ENCODE assay signal across 8 cellular contexts in the genomic region with DNA sequence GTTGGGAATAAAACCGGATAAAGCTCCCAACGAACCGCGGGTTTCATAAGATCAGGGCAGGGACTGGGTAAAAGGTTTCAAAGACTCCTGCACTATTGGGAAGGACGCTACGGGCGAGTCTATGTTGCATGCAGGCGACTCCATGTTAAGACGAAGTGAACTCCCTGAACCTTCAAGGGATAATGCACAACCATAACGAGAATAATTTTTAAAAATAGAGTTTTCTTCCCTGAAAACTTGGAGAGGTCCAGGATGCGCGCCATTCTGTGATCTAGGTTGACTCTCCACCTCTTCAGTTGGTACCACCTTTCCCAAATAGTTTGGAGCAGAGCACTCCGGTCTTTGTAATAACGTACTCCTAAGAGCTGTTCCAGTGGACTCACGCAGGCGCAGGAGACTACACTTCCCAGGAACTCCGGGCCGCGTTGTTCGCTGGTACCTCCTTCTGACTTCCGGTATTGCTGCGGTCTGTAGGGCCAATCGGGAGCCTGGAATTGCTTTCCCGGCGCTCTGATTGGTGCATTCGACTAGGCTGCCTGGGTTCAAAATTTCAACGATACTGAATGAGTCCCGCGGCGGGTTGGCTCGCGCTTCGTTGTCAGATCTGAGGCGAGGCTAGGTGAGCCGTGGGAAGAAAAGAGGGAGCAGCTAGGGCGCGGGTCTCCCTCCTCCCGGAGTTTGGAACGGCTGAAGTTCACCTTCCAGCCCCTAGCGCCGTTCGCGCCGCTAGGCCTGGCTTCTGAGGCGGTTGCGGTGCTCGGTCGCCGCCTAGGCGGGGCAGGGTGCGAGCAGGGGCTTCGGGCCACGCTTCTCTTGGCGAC. TPM values are rescaled to one million over a fixed set of nuclear protein-coding genes. Genes with fewer than 3 reads are reported as not detected.
A peak's percentile ranks its signal among the peaks of the same experiment; 100 is the strongest.
DNase-seq lines count a peak whose midpoint lies in the region; ATAC-seq, FAIRE-seq and TF ChIP-seq lines count a peak whose summit lies in the region.

A gene with protein sequence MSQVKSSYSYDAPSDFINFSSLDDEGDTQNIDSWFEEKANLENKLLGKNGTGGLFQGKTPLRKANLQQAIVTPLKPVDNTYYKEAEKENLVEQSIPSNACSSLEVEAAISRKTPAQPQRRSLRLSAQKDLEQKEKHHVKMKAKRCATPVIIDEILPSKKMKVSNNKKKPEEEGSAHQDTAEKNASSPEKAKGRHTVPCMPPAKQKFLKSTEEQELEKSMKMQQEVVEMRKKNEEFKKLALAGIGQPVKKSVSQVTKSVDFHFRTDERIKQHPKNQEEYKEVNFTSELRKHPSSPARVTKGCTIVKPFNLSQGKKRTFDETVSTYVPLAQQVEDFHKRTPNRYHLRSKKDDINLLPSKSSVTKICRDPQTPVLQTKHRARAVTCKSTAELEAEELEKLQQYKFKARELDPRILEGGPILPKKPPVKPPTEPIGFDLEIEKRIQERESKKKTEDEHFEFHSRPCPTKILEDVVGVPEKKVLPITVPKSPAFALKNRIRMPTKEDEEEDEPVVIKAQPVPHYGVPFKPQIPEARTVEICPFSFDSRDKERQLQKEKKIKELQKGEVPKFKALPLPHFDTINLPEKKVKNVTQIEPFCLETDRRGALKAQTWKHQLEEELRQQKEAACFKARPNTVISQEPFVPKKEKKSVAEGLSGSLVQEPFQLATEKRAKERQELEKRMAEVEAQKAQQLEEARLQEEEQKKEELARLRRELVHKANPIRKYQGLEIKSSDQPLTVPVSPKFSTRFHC (plus strand): TSS at position 562 of the 821 bp plus-strand sequence. CDS start 18,187 bp downstream, outside the sequence.

- TF ChIP-seq POLR2A in H54 (IDR thresholded peaks at IDR 0.05; ENCODE audit: low read depth, low read length): peak; percentile 57

- in situ Hi-C loops in G401 (cut with HindIII; ENCODE audit: low sequenced_read_pairs): no loop called here

- H3K27ac ChIP-seq in RWPE1: peak within 1 kb of the TSS; percentile 85

- no peak within 1 kb of the TSS for H3K4me3 Mint-ChIP-seq in activated T-helper 17 cell treated with anti-CD3 and anti-CD28 coated beads, Interleukin-2, amount 50 U/mL, for 72 hours
- no peak within 1 kb of the TSS for H3K4me3 Mint-ChIP-seq in natural killer cell treated with Interleukin-12 subunit alpha and Interleukin-12 subunit beta and Interleukin-15 and Interleukin-18, amount 100 ng/mL, for 72 hours
- no peak within 1 kb of the TSS for H3K4me3 Mint-ChIP-seq in stimulated activated naive CD8-positive, alpha-beta T cell treated with anti-CD3 and anti-CD28 coated beads, Interleukin-15, amount 100 ng/mL, for 72 hours

- peaks cover 5% of the 10 kb centered on the region for H3K36me3 Mint-ChIP-seq in activated T-helper 17 cell treated with anti-CD3 and anti-CD28 coated beads, Interleukin-2, amount 50 U/mL, for 72 hours (ENCODE audit: low read depth)
- no peaks in the 10 kb centered on the region for H3K36me3 Mint-ChIP-seq in natural killer cell treated with Interleukin-12 subunit alpha and Interleukin-12 subunit beta and Interleukin-15 and Interleukin-18, amount 100 ng/mL, for 72 hours

- H3K27me3 Mint-ChIP-seq in activated T-helper 17 cell treated with anti-CD3 and anti-CD28 coated beads, Interleukin-2, amount 50 U/mL, for 72 hours: no peaks in the 10 kb centered on the region
- no peaks in the 10 kb centered on the region for H3K27me3 Mint-ChIP-seq in natural killer cell treated with Interleukin-12 subunit alpha and Interleukin-12 subunit beta and Interleukin-15 and Interleukin-18, amount 100 ng/mL, for 72 hours
- H3K27me3 Mint-ChIP-seq in stimulated activated naive CD8-positive, alpha-beta T cell treated with anti-CD3 and anti-CD28 coated beads, Interleukin-15, amount 100 ng/mL, for 72 hours: no peaks in the 10 kb centered on the region

- ATAC-seq in activated T-helper 17 cell treated with anti-CD3 and anti-CD28 coated beads, Interleukin-2, amount 50 U/mL, for 72 hours (replicated peaks): peak; percentile 98
- ATAC-seq in natural killer cell treated with Interleukin-12 subunit alpha and Interleukin-12 subunit beta and Interleukin-15 and Interleukin-18, amount 100 ng/mL, for 72 hours: peak; percentile 98 to 100
- ATAC-seq in stimulated activated naive CD8-positive, alpha-beta T cell treated with anti-CD3 and anti-CD28 coated beads, Interleukin-15, amount 100 ng/mL, for 72 hours: peak; percentile 89

- TF ChIP-seq CTCF in RWPE1 (conservative IDR thresholded peaks at IDR 0.05; ENCODE audit: low read depth) (no peak; the same call in 1 of the 2 replicates), fibroblast of pulmonary artery (IDR thresholded peaks at IDR 0.05; ENCODE audit: low read length, missing control alignments) (peak; percentile 1)

- no peak within 1 kb of the TSS for H3K27ac Mint-ChIP-seq in activated T-helper 17 cell treated with anti-CD3 and anti-CD28 coated beads, Interleukin-2, amount 50 U/mL, for 72 hours
- H3K27ac Mint-ChIP-seq in natural killer cell treated with Interleukin-12 subunit alpha and Interleukin-12 subunit beta and Interleukin-15 and Interleukin-18, amount 100 ng/mL, for 72 hours: no peak within 1 kb of the TSS
- no peak within 1 kb of the TSS for H3K27ac Mint-ChIP-seq in stimulated activated naive CD8-positive, alpha-beta T cell treated with anti-CD3 and anti-CD28 coated beads, Interleukin-15, amount 100 ng/mL, for 72 hours

- H3K9me3 Mint-ChIP-seq in activated T-helper 17 cell treated with anti-CD3 and anti-CD28 coated beads, Interleukin-2, amount 50 U/mL, for 72 hours: no peaks in the 10 kb centered on the region
- no peaks in the 10 kb centered on the region for H3K9me3 Mint-ChIP-seq in natural killer cell treated with Interleukin-12 subunit alpha and Interleukin-12 subunit beta and Interleukin-15 and Interleukin-18, amount 100 ng/mL, for 72 hours
- H3K9me3 Mint-ChIP-seq in stimulated activated naive CD8-positive, alpha-beta T cell treated with anti-CD3 and anti-CD28 coated beads, Interleukin-15, amount 100 ng/mL, for 72 hours: no peaks in the 10 kb centered on the region

- DNase-seq in G401 (ENCODE audit: low spot score) (peak; percentile 99), H54 (ENCODE audit: insufficient read length, low spot score) (peak; percentile 91), LoVo (ENCODE audit: low spot score) (peak; percentile 97), RWPE1 (ENCODE audit: low spot score) (peak; percentile 100), fibroblast of pulmonary artery (ENCODE audit: low read depth) (peak; percentile 97)
- peak; percentile 91 for DNase-seq in natural killer cell treated with Interleukin-12 subunit alpha and Interleukin-12 subunit beta and Interleukin-15 and Interleukin-18, amount 100 ng/mL, for 72 hours (ENCODE audit: low spot score)
- peak; percentile 63 to 80 for DNase-seq in stimulated activated naive CD8-positive, alpha-beta T cell treated with anti-CD3 and anti-CD28 coated beads, Interleukin-15, amount 100 ng/mL, for 72 hours

- POLR2A ChIA-PET in RWPE1 (lab: Yijun Ruan, JAX; ENCODE audit: low non-redundant PET): interaction anchor here (0.6 to 0.8 kb wide), 2 partner anchors 14 to 369 kb away, joined by 4 read pairs; no protein-coding TSS in a partner anchor

- peak; percentile 41 for FAIRE-seq in H54 (lab: Jason Lieb, UNC)

- peak within 1 kb of the TSS; percentile 95 for H3K4me3 ChIP-seq in fibroblast of pulmonary artery (replicated peaks; ENCODE audit: low read depth, low read length)

- H3K4me1 Mint-ChIP-seq in activated T-helper 17 cell treated with anti-CD3 and anti-CD28 coated beads, Interleukin-2, amount 50 U/mL, for 72 hours: no peaks in the 10 kb centered on the region
- no peaks in the 10 kb centered on the region for H3K4me1 Mint-ChIP-seq in natural killer cell treated with Interleukin-12 subunit alpha and Interleukin-12 subunit beta and Interleukin-15 and Interleukin-18, amount 100 ng/mL, for 72 hours (ENCODE audit: low read depth in 2 of 2)
- peaks cover 14% of the 10 kb centered on the region for H3K4me1 Mint-ChIP-seq in stimulated activated naive CD8-positive, alpha-beta T cell treated with anti-CD3 and anti-CD28 coated beads, Interleukin-15, amount 100 ng/mL, for 72 hours

- CTCF ChIA-PET in RWPE1 (lab: Yijun Ruan, JAX): interaction anchor here (0.6 to 2.0 kb wide), 5 partner anchors 15 to 214 kb away, joined by 3 to 8 read pairs (median 5); no protein-coding TSS in a partner anchor

RNA-seq across cellular contexts. Expression of the gene that starts here (rescaled TPM):
- total RNA-seq in G401 (2014; rRNA removed; shearing (Covaris generic)): 94.2 and 155 TPM in 2 replicates
- total RNA-seq in activated T-helper 17 cell treated with anti-CD3 and anti-CD28 coated beads, Interleukin-2, amount 50 U/mL, for 72 hours: 100 to 1,000 TPM; 122 to 142 TPM
- 100 to 1,000 TPM in 1 of 2 donors, 10 to 100 TPM in 1; 51.8 to 102 TPM for total RNA-seq in natural killer cell treated with Interleukin-12 subunit alpha and Interleukin-12 subunit beta and Interleukin-15 and Interleukin-18, amount 100 ng/mL, for 72 hours

Comparison
In these comparisons a context has a peak if more than half of its experiments do, and no peak if none do; other contexts are left out.
1. Peak in every context shown above with its lines: DNase-seq, ATAC-seq, H3K4me3 ChIP-seq and H3K27ac ChIP-seq.